Comparison of ENCODE assay signal across 29 cellular contexts in the genomic region with DNA sequence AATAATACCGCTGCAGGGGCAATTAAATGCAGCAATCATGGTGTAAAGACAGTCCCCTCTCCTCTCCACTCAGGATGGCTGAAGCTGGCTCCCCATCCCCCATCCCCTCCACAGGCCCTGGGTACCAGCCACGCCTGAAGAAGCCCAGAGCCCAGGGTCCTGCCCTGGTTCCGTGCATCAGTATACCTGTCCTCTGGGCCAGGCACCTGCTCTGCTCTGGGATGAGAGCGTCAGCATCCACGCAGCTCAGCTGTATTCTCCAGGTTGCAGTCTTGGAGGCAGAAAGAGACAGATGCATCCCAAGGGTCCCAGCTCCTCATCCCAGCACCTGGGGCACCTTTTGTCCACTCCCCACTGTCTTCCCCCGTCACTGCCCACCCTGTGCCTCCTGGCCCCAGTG.
"Had no signal": no experiment of that assay in that cellular context is flagged by ENCODE, and none has a peak within 500 bp of the region (broad histone marks: within the 10 kb centered on the region; RNA-seq: fewer than 3 reads in every experiment).

No MANE protein-coding gene starts in this region.

- H3K4me1 ChIP-seq: heart right ventricle, left lung, lower lobe of right lung, prostate gland, stomach, upper lobe of left lung had no signal

- H3K9me3 ChIP-seq: heart right ventricle, left lung, lower lobe of right lung, neutrophil, ovary, prostate gland, stomach, thoracic aorta, upper lobe of left lung, vagina had no signal

- H3K4me3 Mint-ChIP-seq: naive thymus-derived CD4-positive, alpha-beta T cell; natural killer cell treated with Interleukin-12 subunit alpha and Interleukin-12 subunit beta and Interleukin-15 and Interleukin-18, amount 100 ng/mL, for 72 hours; neural crest cell; stimulated activated naive B cell treated with anti-CD40 and anti-IgM and Interleukin-4, amounts not matched to agents 10 μg/mL and 1 μg/mL and 100 μg/mL, for 72 hours had no signal

- H3K4me3 ChIP-seq: heart right ventricle, hepatocyte, left lung, lower lobe of right lung, ovary, prostate gland, skin epidermis, stomach, thoracic aorta, tibial nerve, upper lobe of left lung, vagina had no signal

- H3K9me3 Mint-ChIP-seq: natural killer cell treated with Interleukin-12 subunit alpha and Interleukin-12 subunit beta and Interleukin-15 and Interleukin-18, amount 100 ng/mL, for 72 hours; neural crest cell; stimulated activated naive B cell treated with anti-CD40 and anti-IgM and Interleukin-4, amounts not matched to agents 10 μg/mL and 1 μg/mL and 100 μg/mL, for 72 hours had no signal

- H3K36me3 Mint-ChIP-seq: naive thymus-derived CD4-positive, alpha-beta T cell; natural killer cell treated with Interleukin-12 subunit alpha and Interleukin-12 subunit beta and Interleukin-15 and Interleukin-18, amount 100 ng/mL, for 72 hours; stimulated activated naive B cell treated with anti-CD40 and anti-IgM and Interleukin-4, amounts not matched to agents 10 μg/mL and 1 μg/mL and 100 μg/mL, for 72 hours had no signal

- DNase-seq: heart right ventricle; kidney glomerular epithelial cell; left cardiac atrium; left lung; lower lobe of right lung; mammary epithelial cell; mesenchymal stem cell; naive thymus-derived CD4-positive, alpha-beta T cell; occipital lobe; ovary; retina; right cardiac atrium; stimulated activated CD4-positive, alpha-beta T cell treated with anti-CD3 and anti-CD28 coated beads, Interleukin-12 subunit alpha, Interleukin-12 subunit beta, amount 100 ng/mL, for 4 hours; stimulated activated CD4-positive, alpha-beta T cell treated with anti-CD3 and anti-CD28 coated beads, Interleukin-15, amount 100 ng/mL, for 24 hours; stimulated activated CD4-positive, alpha-beta T cell treated with anti-CD3 and anti-CD28 coated beads, Interleukin-2, amount 100 ng/mL, for 24 hours; stimulated activated CD4-positive, alpha-beta T cell treated with anti-CD3 and anti-CD28 coated beads, Interleukin-4, amount 100 ng/mL, for 1 hour; stimulated activated naive B cell treated with anti-CD40 and anti-IgM and Interleukin-4, amounts not matched to agents 10 μg/mL and 1 μg/mL and 100 μg/mL, for 72 hours; stimulated activated naive CD8-positive, alpha-beta T cell treated with anti-CD3 and anti-CD28 coated beads, Interleukin-15, Interleukin-2, amounts not matched to agents 100 U/mL and 50 U/mL, for 24 hours; stomach; upper lobe of left lung had no signal

- H3K27ac Mint-ChIP-seq: natural killer cell treated with Interleukin-12 subunit alpha and Interleukin-12 subunit beta and Interleukin-15 and Interleukin-18, amount 100 ng/mL, for 72 hours; stimulated activated naive B cell treated with anti-CD40 and anti-IgM and Interleukin-4, amounts not matched to agents 10 μg/mL and 1 μg/mL and 100 μg/mL, for 72 hours had no signal

- H2AFZ ChIP-seq: hepatocyte had no signal

- H3K27ac ChIP-seq: heart right ventricle, hepatocyte, left lung, lower lobe of right lung, neutrophil, ovary, prostate gland, skin epidermis, stomach, thoracic aorta, tibial nerve, upper lobe of left lung, vagina had no signal

- H3K36me3 ChIP-seq: heart right ventricle, left lung, lower lobe of right lung, neutrophil, ovary, prostate gland, stomach, thoracic aorta, tibial nerve, upper lobe of left lung, vagina had no signal

- ATAC-seq: heart right ventricle; left cardiac atrium; left lung; lower lobe of right lung; naive thymus-derived CD4-positive, alpha-beta T cell; natural killer cell treated with Interleukin-12 subunit alpha and Interleukin-12 subunit beta and Interleukin-15 and Interleukin-18, amount 100 ng/mL, for 72 hours; right cardiac atrium; stimulated activated naive B cell treated with anti-CD40 and anti-IgM and Interleukin-4, amounts not matched to agents 10 μg/mL and 1 μg/mL and 100 μg/mL, for 72 hours; stimulated activated naive CD8-positive, alpha-beta T cell treated with anti-CD3 and anti-CD28 coated beads, Interleukin-15, Interleukin-2, amounts not matched to agents 100 U/mL and 50 U/mL, for 24 hours had no signal

- H3K4me1 Mint-ChIP-seq: stimulated activated naive B cell treated with anti-CD40 and anti-IgM and Interleukin-4, amounts not matched to agents 10 μg/mL and 1 μg/mL and 100 μg/mL, for 72 hours had no signal

- H3K4me2 ChIP-seq: hepatocyte had no signal

- H3K27me3 Mint-ChIP-seq: naive thymus-derived CD4-positive, alpha-beta T cell; natural killer cell treated with Interleukin-12 subunit alpha and Interleukin-12 subunit beta and Interleukin-15 and Interleukin-18, amount 100 ng/mL, for 72 hours had no signal

- H3K27me3 ChIP-seq: hepatocyte, neutrophil, ovary, tibial nerve, upper lobe of left lung, vagina had no signal

- H3K79me2 ChIP-seq: hepatocyte had no signal
